ENCODE assay signal across 1 cellular context in the genomic region with DNA sequence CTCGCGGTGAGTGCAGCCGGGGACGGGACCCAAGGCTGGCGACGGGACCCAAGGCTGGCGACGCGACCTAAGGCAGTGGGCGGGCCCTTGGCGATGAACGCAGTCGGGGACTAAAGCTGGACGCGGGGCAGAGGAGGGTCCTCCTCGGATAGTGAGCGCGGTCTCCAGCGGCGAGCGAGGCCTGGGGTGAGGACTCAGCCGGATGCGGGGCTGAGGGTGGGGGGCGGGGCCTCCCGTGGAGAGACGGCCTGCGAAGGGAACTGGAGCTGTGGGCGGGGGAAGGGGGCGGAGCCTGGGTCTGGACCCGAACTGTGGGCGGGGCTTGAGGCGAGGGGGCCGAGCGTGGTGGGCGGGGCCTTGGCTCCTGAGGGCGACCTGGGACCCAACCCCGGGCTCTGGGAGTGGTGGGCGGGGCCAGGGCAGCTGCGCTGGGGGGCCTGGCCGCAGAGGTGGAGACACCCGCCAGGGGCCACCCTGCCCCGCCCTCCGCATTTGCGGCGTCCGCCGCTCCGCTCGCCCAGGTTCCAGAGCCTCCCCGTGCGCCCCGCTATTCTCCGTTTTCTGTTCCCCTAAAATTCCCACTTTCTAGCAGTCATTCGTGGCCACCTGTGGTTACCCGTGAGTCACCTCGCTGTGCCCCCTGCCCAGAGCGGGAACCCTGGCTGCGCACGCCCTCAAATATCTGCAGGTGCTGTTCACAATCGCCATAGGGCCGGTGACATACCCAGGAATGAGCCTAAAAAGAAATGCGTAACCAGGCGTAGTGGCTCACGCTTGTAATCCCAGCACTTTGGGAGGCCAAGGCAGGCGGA.
A peak's percentile ranks its signal among the peaks of the same experiment; 100 is the strongest.
TF ChIP-seq lines count a peak whose summit lies in the region.

No MANE protein-coding gene starts in this region.

TF ChIP-seq in K562, 482 proteins besides CTCF, POLR2A, EP300 and RAD21 (continued from another document and continues in another):
- TF ChIP-seq, protein P1, sequence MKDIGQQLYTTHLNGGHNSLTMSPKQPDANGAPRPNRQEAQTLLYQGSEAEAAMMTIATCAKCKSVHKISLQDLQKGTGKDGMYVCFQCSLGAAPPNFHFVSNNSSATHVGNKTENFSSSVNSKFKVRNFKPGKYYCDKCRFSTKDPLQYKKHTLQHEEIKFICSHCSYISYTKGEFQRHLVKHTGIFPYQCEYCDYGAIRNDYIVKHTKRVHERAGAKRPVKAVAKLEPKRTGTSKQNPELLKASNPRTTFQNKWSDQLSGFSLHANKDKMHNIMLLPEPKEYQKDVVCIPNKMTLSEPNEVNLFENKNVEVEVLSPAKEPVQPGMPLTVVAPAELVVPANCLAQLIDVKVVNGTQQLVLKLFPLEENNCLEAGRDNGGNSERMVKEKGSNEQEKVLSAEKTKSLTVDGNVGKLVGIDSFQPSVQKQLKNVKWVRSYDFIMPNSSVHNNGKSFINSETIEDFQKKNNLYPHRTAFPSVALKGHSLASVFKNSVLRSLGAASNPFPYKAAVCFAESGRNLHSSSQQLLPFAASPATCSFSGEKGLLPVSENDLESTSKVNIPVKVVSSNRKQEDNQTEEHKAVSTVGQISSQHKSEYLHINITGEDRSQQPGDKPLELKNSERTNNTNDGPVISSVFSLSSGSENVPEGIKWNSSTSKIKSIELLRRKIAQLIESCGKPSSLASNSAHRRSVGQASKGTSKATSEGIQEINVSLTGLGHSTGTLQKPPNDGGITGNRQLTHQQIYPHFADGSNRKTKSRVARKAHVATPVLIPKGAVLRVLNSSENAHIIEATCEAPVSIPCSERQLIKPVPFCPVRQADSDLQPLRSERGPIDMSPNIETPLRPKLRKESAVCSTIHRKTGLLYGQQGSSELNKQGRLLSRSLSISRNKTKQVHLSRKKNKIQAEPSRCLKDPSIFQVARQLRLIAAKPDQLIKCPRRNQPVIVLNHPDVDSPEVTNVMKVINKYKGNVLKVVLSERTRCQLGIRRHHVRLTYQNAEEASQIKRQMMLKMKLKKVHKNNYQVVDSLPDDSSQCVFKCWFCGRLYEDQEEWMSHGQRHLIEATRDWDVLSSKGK (CRISPR knock-in tag; IDR thresholded peaks at IDR 0.05), result no peak
- no peak for TF ChIP-seq KAT2B (IDR thresholded peaks at IDR 0.05; ENCODE audit: low read depth, low read length)
- no peak for TF ChIP-seq TAL1 (IDR thresholded peaks at IDR 0.05)
- no peak for TF ChIP-seq ZNF217 (CRISPR knock-in tag; IDR thresholded peaks at IDR 0.05)
- TF ChIP-seq CBX8 (IDR thresholded peaks at IDR 0.05; ENCODE audit: borderline replicate concordance, extremely low read depth, low read depth, low read length, poor library complexity, severe bottlenecking), result no peak
- TF ChIP-seq NEUROD1 (IDR thresholded peaks at IDR 0.05; ENCODE audit: borderline replicate concordance, low read depth, low read length, partially characterized antibody), result no peak
- TF ChIP-seq, protein P2, sequence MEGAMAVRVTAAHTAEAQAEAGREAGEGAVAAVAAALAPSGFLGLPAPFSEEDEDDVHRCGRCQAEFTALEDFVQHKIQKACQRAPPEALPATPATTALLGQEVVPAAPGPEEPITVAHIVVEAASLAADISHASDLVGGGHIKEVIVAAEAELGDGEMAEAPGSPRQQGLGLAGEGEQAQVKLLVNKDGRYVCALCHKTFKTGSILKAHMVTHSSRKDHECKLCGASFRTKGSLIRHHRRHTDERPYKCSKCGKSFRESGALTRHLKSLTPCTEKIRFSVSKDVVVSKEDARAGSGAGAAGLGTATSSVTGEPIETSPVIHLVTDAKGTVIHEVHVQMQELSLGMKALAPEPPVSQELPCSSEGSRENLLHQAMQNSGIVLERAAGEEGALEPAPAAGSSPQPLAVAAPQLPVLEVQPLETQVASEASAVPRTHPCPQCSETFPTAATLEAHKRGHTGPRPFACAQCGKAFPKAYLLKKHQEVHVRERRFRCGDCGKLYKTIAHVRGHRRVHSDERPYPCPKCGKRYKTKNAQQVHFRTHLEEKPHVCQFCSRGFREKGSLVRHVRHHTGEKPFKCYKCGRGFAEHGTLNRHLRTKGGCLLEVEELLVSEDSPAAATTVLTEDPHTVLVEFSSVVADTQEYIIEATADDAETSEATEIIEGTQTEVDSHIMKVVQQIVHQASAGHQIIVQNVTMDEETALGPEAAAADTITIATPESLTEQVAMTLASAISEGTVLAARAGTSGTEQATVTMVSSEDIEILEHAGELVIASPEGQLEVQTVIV (CRISPR knock-in tag; IDR thresholded peaks at IDR 0.05; ENCODE audit: borderline replicate concordance), result no peak
- TF ChIP-seq, protein P3, sequence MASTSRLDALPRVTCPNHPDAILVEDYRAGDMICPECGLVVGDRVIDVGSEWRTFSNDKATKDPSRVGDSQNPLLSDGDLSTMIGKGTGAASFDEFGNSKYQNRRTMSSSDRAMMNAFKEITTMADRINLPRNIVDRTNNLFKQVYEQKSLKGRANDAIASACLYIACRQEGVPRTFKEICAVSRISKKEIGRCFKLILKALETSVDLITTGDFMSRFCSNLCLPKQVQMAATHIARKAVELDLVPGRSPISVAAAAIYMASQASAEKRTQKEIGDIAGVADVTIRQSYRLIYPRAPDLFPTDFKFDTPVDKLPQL (IDR thresholded peaks at IDR 0.05; ENCODE audit: extremely low read depth, insufficient read length), result no peak
- TF ChIP-seq HLTF (IDR thresholded peaks at IDR 0.05), result no peak
- TF ChIP-seq ETV1 (tag; conservative IDR thresholded peaks at IDR 0.05; ENCODE audit: low read depth), result 0 out of 2 replicates have a peak, but pooled peaks have one; percentile 19
- peak; percentile 30 for TF ChIP-seq TBP (optimal IDR thresholded peaks at IDR 0.05; ENCODE audit: low read depth, low read length)
- TF ChIP-seq PCBP1 (IDR thresholded peaks at IDR 0.05; ENCODE audit: low read depth, low read length, poor library complexity, severe bottlenecking), result no peak
- TF ChIP-seq FOXK1 (CRISPR knock-in tag; IDR thresholded peaks at IDR 0.05; ENCODE audit: borderline replicate concordance), result no peak
- no peak for TF ChIP-seq MTA2 (IDR thresholded peaks at IDR 0.05; ENCODE audit: low read depth)
- TF ChIP-seq, protein P4, sequence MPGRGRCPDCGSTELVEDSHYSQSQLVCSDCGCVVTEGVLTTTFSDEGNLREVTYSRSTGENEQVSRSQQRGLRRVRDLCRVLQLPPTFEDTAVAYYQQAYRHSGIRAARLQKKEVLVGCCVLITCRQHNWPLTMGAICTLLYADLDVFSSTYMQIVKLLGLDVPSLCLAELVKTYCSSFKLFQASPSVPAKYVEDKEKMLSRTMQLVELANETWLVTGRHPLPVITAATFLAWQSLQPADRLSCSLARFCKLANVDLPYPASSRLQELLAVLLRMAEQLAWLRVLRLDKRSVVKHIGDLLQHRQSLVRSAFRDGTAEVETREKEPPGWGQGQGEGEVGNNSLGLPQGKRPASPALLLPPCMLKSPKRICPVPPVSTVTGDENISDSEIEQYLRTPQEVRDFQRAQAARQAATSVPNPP (IDR thresholded peaks at IDR 0.05; ENCODE audit: borderline replicate concordance, insufficient read depth, insufficient read length), result no peak
- TF ChIP-seq, protein P5, sequence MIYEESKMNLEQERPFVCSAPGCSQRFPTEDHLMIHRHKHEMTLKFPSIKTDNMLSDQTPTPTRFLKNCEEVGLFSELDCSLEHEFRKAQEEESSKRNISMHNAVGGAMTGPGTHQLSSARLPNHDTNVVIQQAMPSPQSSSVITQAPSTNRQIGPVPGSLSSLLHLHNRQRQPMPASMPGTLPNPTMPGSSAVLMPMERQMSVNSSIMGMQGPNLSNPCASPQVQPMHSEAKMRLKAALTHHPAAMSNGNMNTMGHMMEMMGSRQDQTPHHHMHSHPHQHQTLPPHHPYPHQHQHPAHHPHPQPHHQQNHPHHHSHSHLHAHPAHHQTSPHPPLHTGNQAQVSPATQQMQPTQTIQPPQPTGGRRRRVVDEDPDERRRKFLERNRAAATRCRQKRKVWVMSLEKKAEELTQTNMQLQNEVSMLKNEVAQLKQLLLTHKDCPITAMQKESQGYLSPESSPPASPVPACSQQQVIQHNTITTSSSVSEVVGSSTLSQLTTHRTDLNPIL (CRISPR knock-in tag; IDR thresholded peaks at IDR 0.05), result no peak
- TF ChIP-seq MEIS2 (IDR thresholded peaks at IDR 0.05; ENCODE audit: partially characterized antibody), result no peak
- TF ChIP-seq HDAC1 (IDR thresholded peaks at IDR 0.05), result peak in 1 of 2 experiments; percentile 49; a peak in 2 of 4 replicates
- TF ChIP-seq, protein P6, sequence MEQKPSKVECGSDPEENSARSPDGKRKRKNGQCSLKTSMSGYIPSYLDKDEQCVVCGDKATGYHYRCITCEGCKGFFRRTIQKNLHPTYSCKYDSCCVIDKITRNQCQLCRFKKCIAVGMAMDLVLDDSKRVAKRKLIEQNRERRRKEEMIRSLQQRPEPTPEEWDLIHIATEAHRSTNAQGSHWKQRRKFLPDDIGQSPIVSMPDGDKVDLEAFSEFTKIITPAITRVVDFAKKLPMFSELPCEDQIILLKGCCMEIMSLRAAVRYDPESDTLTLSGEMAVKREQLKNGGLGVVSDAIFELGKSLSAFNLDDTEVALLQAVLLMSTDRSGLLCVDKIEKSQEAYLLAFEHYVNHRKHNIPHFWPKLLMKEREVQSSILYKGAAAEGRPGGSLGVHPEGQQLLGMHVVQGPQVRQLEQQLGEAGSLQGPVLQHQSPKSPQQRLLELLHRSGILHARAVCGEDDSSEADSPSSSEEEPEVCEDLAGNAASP (IDR thresholded peaks at IDR 0.05), result no peak
- peak; percentile 31; the same call in 1 of the 2 replicates for TF ChIP-seq MTA3 (IDR thresholded peaks at IDR 0.05; ENCODE audit: borderline replicate concordance)
- no peak for TF ChIP-seq HOXB6 (CRISPR knock-in tag; IDR thresholded peaks at IDR 0.05; ENCODE audit: borderline replicate concordance)
- 0 out of 2 replicates have a peak, but pooled peaks have one; percentile 19 for TF ChIP-seq ZEB2 (IDR thresholded peaks at IDR 0.05)
- no peak for TF ChIP-seq XRCC3 (IDR thresholded peaks at IDR 0.05)
- peak; percentile 48; the same call in 1 of the 2 replicates for TF ChIP-seq GABPB1 (CRISPR knock-in tag; IDR thresholded peaks at IDR 0.05)
- TF ChIP-seq, protein P7, sequence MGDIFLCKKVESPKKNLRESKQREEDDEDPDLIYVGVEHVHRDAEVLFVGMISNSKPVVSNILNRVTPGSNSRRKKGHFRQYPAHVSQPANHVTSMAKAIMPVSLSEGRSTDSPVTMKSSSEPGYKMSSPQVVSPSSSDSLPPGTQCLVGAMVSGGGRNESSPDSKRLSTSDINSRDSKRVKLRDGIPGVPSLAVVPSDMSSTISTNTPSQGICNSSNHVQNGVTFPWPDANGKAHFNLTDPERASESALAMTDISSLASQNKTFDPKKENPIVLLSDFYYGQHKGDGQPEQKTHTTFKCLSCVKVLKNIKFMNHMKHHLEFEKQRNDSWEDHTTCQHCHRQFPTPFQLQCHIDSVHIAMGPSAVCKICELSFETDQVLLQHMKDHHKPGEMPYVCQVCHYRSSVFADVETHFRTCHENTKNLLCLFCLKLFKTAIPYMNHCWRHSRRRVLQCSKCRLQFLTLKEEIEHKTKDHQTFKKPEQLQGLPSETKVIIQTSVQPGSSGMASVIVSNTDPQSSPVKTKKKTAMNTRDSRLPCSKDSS (IDR thresholded peaks at IDR 0.05; ENCODE audit: low read depth, partially characterized antibody), result no peak
- TF ChIP-seq TAF1 (IDR thresholded peaks at IDR 0.05; ENCODE audit: control insufficient read depth, extremely low read depth, insufficient read depth, low read length, severe bottlenecking), result no peak
- TF ChIP-seq ARID2 (IDR thresholded peaks at IDR 0.05), result no peak
- no peak for TF ChIP-seq PYGO2 (tag; IDR thresholded peaks at IDR 0.05)
- TF ChIP-seq ZNF253 (CRISPR knock-in tag; conservative IDR thresholded peaks at IDR 0.05), result no peak
- no peak for TF ChIP-seq ZBTB1 (CRISPR knock-in tag; IDR thresholded peaks at IDR 0.05; ENCODE audit: borderline replicate concordance, low read depth)
- no peak for TF ChIP-seq ETS2 (tag; IDR thresholded peaks at IDR 0.05; ENCODE audit: borderline replicate concordance, poor library complexity, severe bottlenecking)
- no peak for TF ChIP-seq MCM3 (IDR thresholded peaks at IDR 0.05)
- TF ChIP-seq, protein P8, sequence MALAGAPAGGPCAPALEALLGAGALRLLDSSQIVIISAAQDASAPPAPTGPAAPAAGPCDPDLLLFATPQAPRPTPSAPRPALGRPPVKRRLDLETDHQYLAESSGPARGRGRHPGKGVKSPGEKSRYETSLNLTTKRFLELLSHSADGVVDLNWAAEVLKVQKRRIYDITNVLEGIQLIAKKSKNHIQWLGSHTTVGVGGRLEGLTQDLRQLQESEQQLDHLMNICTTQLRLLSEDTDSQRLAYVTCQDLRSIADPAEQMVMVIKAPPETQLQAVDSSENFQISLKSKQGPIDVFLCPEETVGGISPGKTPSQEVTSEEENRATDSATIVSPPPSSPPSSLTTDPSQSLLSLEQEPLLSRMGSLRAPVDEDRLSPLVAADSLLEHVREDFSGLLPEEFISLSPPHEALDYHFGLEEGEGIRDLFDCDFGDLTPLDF (CRISPR knock-in tag; IDR thresholded peaks at IDR 0.05), result no peak
- TF ChIP-seq, protein P9, sequence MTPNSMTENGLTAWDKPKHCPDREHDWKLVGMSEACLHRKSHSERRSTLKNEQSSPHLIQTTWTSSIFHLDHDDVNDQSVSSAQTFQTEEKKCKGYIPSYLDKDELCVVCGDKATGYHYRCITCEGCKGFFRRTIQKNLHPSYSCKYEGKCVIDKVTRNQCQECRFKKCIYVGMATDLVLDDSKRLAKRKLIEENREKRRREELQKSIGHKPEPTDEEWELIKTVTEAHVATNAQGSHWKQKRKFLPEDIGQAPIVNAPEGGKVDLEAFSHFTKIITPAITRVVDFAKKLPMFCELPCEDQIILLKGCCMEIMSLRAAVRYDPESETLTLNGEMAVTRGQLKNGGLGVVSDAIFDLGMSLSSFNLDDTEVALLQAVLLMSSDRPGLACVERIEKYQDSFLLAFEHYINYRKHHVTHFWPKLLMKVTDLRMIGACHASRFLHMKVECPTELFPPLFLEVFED (CRISPR knock-in tag; conservative IDR thresholded peaks at IDR 0.05), result no peak
- no peak for TF ChIP-seq KLF13 (tag; IDR thresholded peaks at IDR 0.05; ENCODE audit: borderline replicate concordance, low read depth)
- no peak for TF ChIP-seq ZNF347 (CRISPR knock-in tag; IDR thresholded peaks at IDR 0.05; ENCODE audit: low read depth)
- no peak for TF ChIP-seq NCOR1 (IDR thresholded peaks at IDR 0.05)
- no peak for TF ChIP-seq SRSF1 (IDR thresholded peaks at IDR 0.05; ENCODE audit: low read depth, low read length)
- TF ChIP-seq FOS (IDR thresholded peaks at IDR 0.05; ENCODE audit: extremely low read depth, insufficient read length), result no peak
- TF ChIP-seq, protein P10, sequence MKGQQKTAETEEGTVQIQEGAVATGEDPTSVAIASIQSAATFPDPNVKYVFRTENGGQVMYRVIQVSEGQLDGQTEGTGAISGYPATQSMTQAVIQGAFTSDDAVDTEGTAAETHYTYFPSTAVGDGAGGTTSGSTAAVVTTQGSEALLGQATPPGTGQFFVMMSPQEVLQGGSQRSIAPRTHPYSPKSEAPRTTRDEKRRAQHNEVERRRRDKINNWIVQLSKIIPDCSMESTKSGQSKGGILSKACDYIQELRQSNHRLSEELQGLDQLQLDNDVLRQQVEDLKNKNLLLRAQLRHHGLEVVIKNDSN (CRISPR knock-in tag; IDR thresholded peaks at IDR 0.05), result no peak
- TF ChIP-seq ZNF668 (CRISPR knock-in tag; IDR thresholded peaks at IDR 0.05), result no peak
- TF ChIP-seq BCOR (IDR thresholded peaks at IDR 0.05), result no peak
- peak; percentile 76 for TF ChIP-seq L3MBTL2 (IDR thresholded peaks at IDR 0.05)
